9 cellular contexts compared by ENCODE assay signal in the genomic region with DNA sequence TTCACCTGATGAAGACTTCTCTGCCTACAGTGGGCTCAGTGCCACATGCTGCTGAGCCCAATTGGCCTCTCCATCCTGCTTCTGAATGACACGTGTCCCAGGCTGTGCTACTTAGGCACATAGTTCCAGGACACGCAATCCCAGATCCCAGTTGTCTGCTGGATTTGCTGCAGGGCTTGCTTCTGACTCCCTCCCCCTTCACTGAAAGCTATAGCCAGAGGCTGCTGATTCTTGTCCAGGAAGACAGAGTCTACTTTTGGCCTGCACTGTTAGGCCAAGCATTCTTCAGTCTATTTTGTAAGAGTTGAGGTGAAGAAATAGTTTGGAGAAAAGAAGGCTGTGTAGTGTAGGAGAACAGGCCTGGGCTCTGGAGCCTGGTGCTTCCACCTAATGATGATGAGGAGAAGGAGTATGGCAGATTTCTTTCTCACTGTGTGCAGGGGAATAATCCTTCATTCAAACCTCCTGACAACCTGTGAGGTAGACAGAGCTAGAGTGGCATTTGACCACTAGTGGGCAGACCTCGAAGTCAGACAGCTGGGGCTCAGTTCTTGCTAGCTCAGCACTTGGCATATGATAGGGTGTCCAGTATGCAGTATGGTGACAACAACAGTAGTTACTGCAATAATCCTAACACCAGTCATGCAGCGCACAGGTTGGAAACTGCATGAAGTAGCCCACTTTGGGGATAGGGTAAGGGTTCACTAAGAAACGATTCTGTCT. TPM values are rescaled to one million over a fixed set of nuclear protein-coding genes. Genes with fewer than 3 reads are reported as not detected.
DNase-seq lines count a peak whose midpoint lies in the region; ATAC-seq, FAIRE-seq and TF ChIP-seq lines count a peak whose summit lies in the region.
"Had no signal": no experiment of that assay in that cellular context is flagged by ENCODE, and none has a peak within 500 bp of the region (broad histone marks: within the 10 kb centered on the region; RNA-seq: fewer than 3 reads in every experiment).

No MANE protein-coding gene starts in this region.

- H2BK120ac ChIP-seq in neuronal stem cell (ENCODE audit: low read depth, low read length), result no peak overlapping the region

- no peak overlapping the region for H2BK12ac ChIP-seq in neuronal stem cell (ENCODE audit: low read length)

- peaks cover 20 to 77% (median 26%) of the 10 kb centered on the region in 3 donors for H3K4me1 ChIP-seq in gastroesophageal sphincter
- peaks cover 5 to 9% of the 10 kb centered on the region in 2 donors for H3K4me1 ChIP-seq in neuronal stem cell (ENCODE audit: control insufficient read depth in 2 of 2, insufficient read depth in 1 of 2, low read depth in 1 of 2, low read length in 2 of 2)

- no peak overlapping the region for H3K4me3 ChIP-seq in gastroesophageal sphincter
- no peak overlapping the region for H3K4me3 ChIP-seq in neuronal stem cell (ENCODE audit: low read length in 2 of 2)

- H3K4me1 Mint-ChIP-seq in stimulated activated effector memory CD8-positive, alpha-beta T cell treated with anti-CD3 and anti-CD28 coated beads, Interleukin-12 subunit alpha, Interleukin-12 subunit beta, amount 100 ng/mL, for 72 hours, result no peaks in the 10 kb centered on the region
- H3K4me1 Mint-ChIP-seq: memory B cell had no signal

- H3K9me3 Mint-ChIP-seq in stimulated activated effector memory CD8-positive, alpha-beta T cell treated with anti-CD3 and anti-CD28 coated beads, Interleukin-12 subunit alpha, Interleukin-12 subunit beta, amount 100 ng/mL, for 72 hours, result no peaks in the 10 kb centered on the region
- H3K9me3 Mint-ChIP-seq: memory B cell had no signal

- peak; percentile 59 for FAIRE-seq in GM18507 (lab: Jason Lieb, UNC)

- H3K9me3 ChIP-seq in gastroesophageal sphincter (no peaks in the 10 kb centered on the region), neuronal stem cell (replicated peaks in 1 of 2; ENCODE audit: control insufficient read depth in 2 of 2, insufficient read depth in 1 of 2, low read depth in 1 of 2, low read length in 2 of 2) (no peaks in the 10 kb centered on the region)

- H3K27ac Mint-ChIP-seq in stimulated activated effector memory CD8-positive, alpha-beta T cell treated with anti-CD3 and anti-CD28 coated beads, Interleukin-12 subunit alpha, Interleukin-12 subunit beta, amount 100 ng/mL, for 72 hours, result no peak overlapping the region
- H3K27ac Mint-ChIP-seq: memory B cell had no signal

- H3K27ac ChIP-seq in gastroesophageal sphincter (peak overlapping the region; percentile 40 to 85 (median 80)), neuronal stem cell (replicated peaks; ENCODE audit: low read length) (no peak overlapping the region)

- no peaks in the 10 kb centered on the region for H3K79me1 ChIP-seq in neuronal stem cell (ENCODE audit: low read depth, low read length)

- no peak overlapping the region for H2AFZ ChIP-seq in neuronal stem cell (ENCODE audit: low read length)

- no peak overlapping the region for H3K4ac ChIP-seq in neuronal stem cell (ENCODE audit: low read length)

- H2AK5ac ChIP-seq in neuronal stem cell (ENCODE audit: low read depth, low read length), result no peak overlapping the region

- H3K27me3 ChIP-seq in gastroesophageal sphincter (no peaks in the 10 kb centered on the region), neuronal stem cell (ENCODE audit: control insufficient read depth in 3 of 3, insufficient read depth in 3 of 3, low read depth in 1 of 3, low read length in 3 of 3) (no peaks in the 10 kb centered on the region)

- H2BK15ac ChIP-seq in neuronal stem cell (ENCODE audit: low read length), result no peak overlapping the region

- no peak overlapping the region for H2BK5ac ChIP-seq in neuronal stem cell (ENCODE audit: low read length)

- ATAC-seq in gastroesophageal sphincter, result peak; percentile 86
- ATAC-seq in stimulated activated effector memory CD8-positive, alpha-beta T cell treated with anti-CD3 and anti-CD28 coated beads, Interleukin-12 subunit alpha, Interleukin-12 subunit beta, amount 100 ng/mL, for 72 hours, result peak; percentile 60
- no peak for ATAC-seq in HG03520 (IDR thresholded peaks at IDR 0.05; ENCODE audit: unreplicated experiment)
- ATAC-seq in HG02759 (IDR thresholded peaks at IDR 0.05; ENCODE audit: unreplicated experiment), result no peak

- H4K91ac ChIP-seq in neuronal stem cell (ENCODE audit: low read depth, low read length, poor library complexity), result no peak overlapping the region

- H4K8ac ChIP-seq in neuronal stem cell (ENCODE audit: low read depth, low read length), result no peak overlapping the region

- H3K36me3 ChIP-seq in gastroesophageal sphincter (no peaks in the 10 kb centered on the region), neuronal stem cell (replicated peaks in 1 of 2; ENCODE audit: control insufficient read depth in 2 of 2, insufficient read depth in 2 of 2, low read length in 2 of 2) (no peaks in the 10 kb centered on the region)

- TF ChIP-seq EP300 in gastroesophageal sphincter (IDR thresholded peaks at IDR 0.05), result no peak

- H3K18ac ChIP-seq in neuronal stem cell (ENCODE audit: low read length), result no peak overlapping the region

- no peak overlapping the region for H3K9ac ChIP-seq in neuronal stem cell (ENCODE audit: low read depth, low read length, poor library complexity)

- H3K23ac ChIP-seq in neuronal stem cell (ENCODE audit: low read depth, low read length, poor library complexity), result no peak overlapping the region

- peak in 3 of 4 experiments; percentile 31 to 47 (median 32) for TF ChIP-seq CTCF in gastroesophageal sphincter (IDR thresholded peaks at IDR 0.05)

- no peaks in the 10 kb centered on the region for H3K36me3 Mint-ChIP-seq in stimulated activated effector memory CD8-positive, alpha-beta T cell treated with anti-CD3 and anti-CD28 coated beads, Interleukin-12 subunit alpha, Interleukin-12 subunit beta, amount 100 ng/mL, for 72 hours
- H3K36me3 Mint-ChIP-seq: memory B cell had no signal

- 51 to 80% methylated on average over 3 to 5 of the region's 5 CpGs for WGBS in gastroesophageal sphincter (ENCODE audit: low coverage in 1 of 2), 2 donors
- WGBS in neuronal stem cell (ENCODE audit: extremely low coverage in 2 of 2, insufficient read length in 2 of 2, insufficient replicate concordance in 1 of 2), 2 donors, result no CpG with 5 or more reads among the region's 5 CpGs

- TF ChIP-seq POLR2A in gastroesophageal sphincter (IDR thresholded peaks at IDR 0.05), result no peak

- H3K4me2 ChIP-seq in neuronal stem cell (ENCODE audit: insufficient read depth, low read length, poor library complexity, severe bottlenecking), result no peak overlapping the region

- no peak overlapping the region for H3K4me3 Mint-ChIP-seq in stimulated activated effector memory CD8-positive, alpha-beta T cell treated with anti-CD3 and anti-CD28 coated beads, Interleukin-12 subunit alpha, Interleukin-12 subunit beta, amount 100 ng/mL, for 72 hours
- H3K4me3 Mint-ChIP-seq: memory B cell had no signal

- no peak overlapping the region for H3K14ac ChIP-seq in neuronal stem cell (ENCODE audit: low read length)

- DNase-seq in AML-193 (lab: John Stamatoyannopoulos, UW), result peak; percentile 37 to 52
- DNase-seq in GM18507 (ENCODE audit: extremely low spot score, insufficient read length, low read depth), result no peak
- peak; percentile 16 for DNase-seq in SHP77 treated with DMSO at 0.1 percent for 48 hours (lab: John Stamatoyannopoulos, UW)
- no peak for DNase-seq in stimulated activated effector memory CD8-positive, alpha-beta T cell treated with anti-CD3 and anti-CD28 coated beads, Interleukin-12 subunit alpha, Interleukin-12 subunit beta, amount 100 ng/mL, for 72 hours (ENCODE audit: low spot score in 2 of 2)
- no peak for DNase-seq in neuronal stem cell (ENCODE audit: low spot score)

RNA-seq across cellular contexts. Expression of gene ASPN, which starts 19.5 kb away (rescaled TPM):
- 10 to 100 TPM in 3 of 4 donors, 1 to 10 TPM in 1; 5.3 to 46.4 (median 27.3) TPM for total RNA-seq in gastroesophageal sphincter
- polyA plus RNA-seq in neuronal stem cell (2013, experiment 1 of 2), result not detected
- polyA plus RNA-seq in neuronal stem cell (2013, experiment 2 of 2), result not detected

RNA-seq across cellular contexts. Expression of gene ECM2, which starts 34.0 kb away (rescaled TPM):
- total RNA-seq in gastroesophageal sphincter, result 10 to 100 TPM in 3 of 4 donors, 1 to 10 TPM in 1; 8.2 to 20.1 (median 14.2) TPM
- not detected for polyA plus RNA-seq in neuronal stem cell (2013, experiment 1 of 2)
- polyA plus RNA-seq in neuronal stem cell (2013, experiment 2 of 2), result not detected

Comparison
In these comparisons a context has a peak if more than half of its experiments do, and no peak if none do; other contexts are left out.
1. DNase-seq: peak in AML-193 (2 of 2) and SHP77 treated with DMSO at 0.1 percent for 48 hours (single experiment); none in GM18507 (single experiment), stimulated activated effector memory CD8-positive, alpha-beta T cell treated with anti-CD3 and anti-CD28 coated beads, Interleukin-12 subunit alpha, Interleukin-12 subunit beta, amount 100 ng/mL, for 72 hours (0 of 2) and neuronal stem cell (single experiment).
2. ATAC-seq: peak in gastroesophageal sphincter (single experiment) and stimulated activated effector memory CD8-positive, alpha-beta T cell treated with anti-CD3 and anti-CD28 coated beads, Interleukin-12 subunit alpha, Interleukin-12 subunit beta, amount 100 ng/mL, for 72 hours (single experiment); none in HG03520 (single experiment) and HG02759 (single experiment).